10 cellular contexts compared by ENCODE assay signal in the genomic region with DNA sequence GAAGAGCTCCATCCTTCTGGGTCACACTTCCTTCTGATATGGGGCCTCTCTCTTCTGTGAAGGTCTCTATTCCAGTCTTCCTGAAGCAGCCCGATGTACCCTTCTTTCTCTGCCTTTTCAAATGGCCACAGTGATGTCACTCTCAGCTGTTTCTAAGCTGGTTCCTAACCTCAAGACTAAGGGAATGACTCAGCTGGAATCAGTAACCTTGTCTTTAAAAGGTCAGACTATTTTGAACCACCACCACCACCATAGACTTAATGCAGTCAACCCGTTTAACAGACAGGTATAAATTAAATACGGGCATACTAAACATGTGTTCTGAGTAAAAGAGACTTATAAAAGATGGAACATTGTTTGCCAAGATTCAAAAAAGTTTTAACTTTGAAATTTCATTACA.
DNase-seq lines count a peak whose midpoint lies in the region; ATAC-seq lines count a peak whose summit lies in the region.
"Had no signal": no experiment of that assay in that cellular context is flagged by ENCODE, and none has a peak within 500 bp of the region (broad histone marks: within the 10 kb centered on the region; RNA-seq: fewer than 3 reads in every experiment).

No MANE protein-coding gene starts in this region.

- H3K4me2 ChIP-seq in neuronal stem cell (ENCODE audit: insufficient read depth, low read length, poor library complexity, severe bottlenecking) = no peak overlapping the region

- no peak overlapping the region for H3K4me3 Mint-ChIP-seq in dendritic cell treated with granulocyte-macrophage colony-stimulating factor and Interleukin-4, amounts not matched to agents 40 ng/mL and 50 ng/mL, for 4 days
- H3K4me3 Mint-ChIP-seq: memory B cell had no signal

- DNase-seq in HT-29 (ENCODE audit: low spot score) (no peak), right cardiac atrium (no peak), NCI-H774 (lab: John Stamatoyannopoulos, UW) (no peak), neuronal stem cell (ENCODE audit: low spot score) (no peak)
- DNase-seq: DMS 273 treated with DMSO at 0.1 percent for 48 hours had no signal

- no peak overlapping the region for H2AFZ ChIP-seq in neuronal stem cell (ENCODE audit: low read length)

- no peak overlapping the region for H4K91ac ChIP-seq in neuronal stem cell (ENCODE audit: low read depth, low read length, poor library complexity)

- H3K27ac ChIP-seq in right cardiac atrium (ENCODE audit: low read length) (no peak overlapping the region), neuronal stem cell (replicated peaks; ENCODE audit: low read length) (no peak overlapping the region)

- no peak overlapping the region for H4K8ac ChIP-seq in neuronal stem cell (ENCODE audit: low read depth, low read length)

- H3K27ac Mint-ChIP-seq in dendritic cell treated with granulocyte-macrophage colony-stimulating factor and Interleukin-4, amounts not matched to agents 40 ng/mL and 50 ng/mL, for 4 days = peak overlapping the region; percentile 26
- H3K27ac Mint-ChIP-seq: memory B cell had no signal

- H3K36me3 ChIP-seq in neuronal stem cell (replicated peaks in 1 of 2; ENCODE audit: control insufficient read depth in 2 of 2, insufficient read depth in 2 of 2, low read length in 2 of 2) = no peaks in the 10 kb centered on the region

- H2BK120ac ChIP-seq in neuronal stem cell (ENCODE audit: low read depth, low read length) = no peak overlapping the region

- no peaks in the 10 kb centered on the region for H3K27me3 Mint-ChIP-seq in dendritic cell treated with granulocyte-macrophage colony-stimulating factor and Interleukin-4, amounts not matched to agents 40 ng/mL and 50 ng/mL, for 4 days
- H3K27me3 Mint-ChIP-seq: memory B cell had no signal

- H2BK5ac ChIP-seq in neuronal stem cell (ENCODE audit: low read length) = no peak overlapping the region

- no peak overlapping the region for H3K9ac ChIP-seq in neuronal stem cell (ENCODE audit: low read depth, low read length, poor library complexity)

- H3K23ac ChIP-seq in neuronal stem cell (ENCODE audit: low read depth, low read length, poor library complexity) = no peak overlapping the region

- H3K4me3 ChIP-seq in right cardiac atrium (ENCODE audit: low read length) = no peak overlapping the region
- no peak overlapping the region for H3K4me3 ChIP-seq in neuronal stem cell (ENCODE audit: low read length in 2 of 2)

- no peaks in the 10 kb centered on the region for H3K79me1 ChIP-seq in neuronal stem cell (ENCODE audit: low read depth, low read length)

- H3K36me3 Mint-ChIP-seq in dendritic cell treated with granulocyte-macrophage colony-stimulating factor and Interleukin-4, amounts not matched to agents 40 ng/mL and 50 ng/mL, for 4 days (ENCODE audit: low read depth) = peaks cover 6% of the 10 kb centered on the region
- H3K36me3 Mint-ChIP-seq: memory B cell had no signal

- 86% methylated on average over 3 of the region's 3 CpGs for WGBS in right cardiac atrium
- no CpG with 5 or more reads among the region's 3 CpGs for WGBS in neuronal stem cell (ENCODE audit: extremely low coverage in 2 of 2, insufficient read length in 2 of 2, insufficient replicate concordance in 1 of 2), 2 donors

- H3K4me1 Mint-ChIP-seq in dendritic cell treated with granulocyte-macrophage colony-stimulating factor and Interleukin-4, amounts not matched to agents 40 ng/mL and 50 ng/mL, for 4 days (ENCODE audit: low read depth) = peaks cover 24% of the 10 kb centered on the region

- no peak overlapping the region for H2AK5ac ChIP-seq in neuronal stem cell (ENCODE audit: low read depth, low read length)

- ATAC-seq in GM18499 (IDR thresholded peaks at IDR 0.05; ENCODE audit: insufficient read depth, unreplicated experiment) (peak; percentile 81), GM21360 (IDR thresholded peaks at IDR 0.05; ENCODE audit: unreplicated experiment) (peak; percentile 54), HG03108 (IDR thresholded peaks at IDR 0.05; ENCODE audit: unreplicated experiment) (peak; percentile 63), right cardiac atrium (no peak)

- H3K9me3 ChIP-seq in right cardiac atrium (ENCODE audit: control insufficient read depth, low read length) (no peaks in the 10 kb centered on the region), neuronal stem cell (replicated peaks in 1 of 2; ENCODE audit: control insufficient read depth in 2 of 2, insufficient read depth in 1 of 2, low read depth in 1 of 2, low read length in 2 of 2) (no peaks in the 10 kb centered on the region)

- intact Hi-C loops in dendritic cell treated with granulocyte-macrophage colony-stimulating factor and Interleukin-4, amounts not matched to agents 40 ng/mL and 50 ng/mL, for 4 days (cut with micrococcal nuclease) = no loop called here
- intact Hi-C loops in right cardiac atrium (cut with DNase I) = no loop called here

- H3K27me3 ChIP-seq in right cardiac atrium (ENCODE audit: control insufficient read depth, insufficient read depth) (no peaks in the 10 kb centered on the region), neuronal stem cell (ENCODE audit: control insufficient read depth in 3 of 3, insufficient read depth in 3 of 3, low read depth in 1 of 3, low read length in 3 of 3) (no peaks in the 10 kb centered on the region)

- no peaks in the 10 kb centered on the region for H3K4me1 ChIP-seq in right cardiac atrium (ENCODE audit: control insufficient read depth, insufficient read depth, low read length)
- H3K4me1 ChIP-seq in neuronal stem cell (ENCODE audit: control insufficient read depth in 2 of 2, insufficient read depth in 1 of 2, low read depth in 1 of 2, low read length in 2 of 2) = no peaks in the 10 kb centered on the region

- H2BK15ac ChIP-seq in neuronal stem cell (ENCODE audit: low read length) = no peak overlapping the region

- H3K4ac ChIP-seq in neuronal stem cell (ENCODE audit: low read length) = no peak overlapping the region

- no peak overlapping the region for H2BK12ac ChIP-seq in neuronal stem cell (ENCODE audit: low read length)

- no peak overlapping the region for H3K14ac ChIP-seq in neuronal stem cell (ENCODE audit: low read length)

- no peak overlapping the region for H3K18ac ChIP-seq in neuronal stem cell (ENCODE audit: low read length)

- H3K9me3 Mint-ChIP-seq in dendritic cell treated with granulocyte-macrophage colony-stimulating factor and Interleukin-4, amounts not matched to agents 40 ng/mL and 50 ng/mL, for 4 days = no peaks in the 10 kb centered on the region
- H3K9me3 Mint-ChIP-seq: memory B cell had no signal

Comparison
In these comparisons a context has a peak if more than half of its experiments do, and no peak if none do; other contexts are left out.
1. ATAC-seq: peak in GM18499 (single experiment), GM21360 (single experiment) and HG03108 (single experiment); none in right cardiac atrium (0 of 2).